ENCODE assay signal across 16 cellular contexts in genomic region chr1:101444873-101445618, GRCh38.
DNase-seq lines count a peak whose midpoint lies in the region; ATAC-seq, FAIRE-seq and TF ChIP-seq lines count a peak whose summit lies in the region.
"Had no signal": no experiment of that assay in that cellular context is flagged by ENCODE, and none has a peak within 500 bp of the region (broad histone marks: within the 10 kb centered on the region; RNA-seq: fewer than 3 reads in every experiment).

No MANE protein-coding gene starts in this region.

- no peak overlapping the region for H3K56ac ChIP-seq in H9 (ENCODE audit: insufficient read length, low read depth, low read length)

- H3K36me3 ChIP-seq in hepatocyte (replicated peaks; ENCODE audit: insufficient read depth, low read depth) (no peaks in the 10 kb centered on the region), suprapubic skin (no peaks in the 10 kb centered on the region)
- H3K36me3 ChIP-seq: esophagus squamous epithelium had no signal

- H4K5ac ChIP-seq in H9 (ENCODE audit: insufficient read length, low read depth, low read length) = no peak overlapping the region

- no peak overlapping the region for H3K14ac ChIP-seq in H9 (ENCODE audit: insufficient read depth, low read length)

- no peak overlapping the region for H2AFZ ChIP-seq in hepatocyte
- no peak overlapping the region for H2AFZ ChIP-seq in H9 (ENCODE audit: low read length)

- FAIRE-seq in frontal cortex (lab: Jason Lieb, UNC) = no peak

- H2AK5ac ChIP-seq in H9 (ENCODE audit: insufficient read length, low read length) = no peak overlapping the region

- no peak overlapping the region for H2BK15ac ChIP-seq in H9 (ENCODE audit: low read depth, low read length)

- H3K9ac ChIP-seq in H9 (ENCODE audit: extremely low read depth, insufficient read length, low read length) = no peak overlapping the region

- no peaks in the 10 kb centered on the region; the same call in 1 of the 2 replicates for H3K27me3 Mint-ChIP-seq in H9 (ENCODE audit: low read depth)

- H4K91ac ChIP-seq in H9 (ENCODE audit: insufficient read length, low read depth, low read length) = no peak overlapping the region

- no peak overlapping the region for H2BK20ac ChIP-seq in H9 (ENCODE audit: low read depth, low read length, poor library complexity, severe bottlenecking)

- H3K4me3 ChIP-seq in hepatocyte (no peak overlapping the region), suprapubic skin (no peak overlapping the region)
- H3K4me3 ChIP-seq: esophagus squamous epithelium had no signal

- TF ChIP-seq CTCF in hepatocyte (IDR thresholded peaks at IDR 0.05; ENCODE audit: poor library complexity) = no peak
- no peak for TF ChIP-seq CTCF in suprapubic skin (IDR thresholded peaks at IDR 0.05)
- no peak for TF ChIP-seq CTCF in H9 (conservative IDR thresholded peaks at IDR 0.05)

- H3K79me2 ChIP-seq in hepatocyte (no peaks in the 10 kb centered on the region), H9 (ENCODE audit: insufficient read depth, low read length) (no peaks in the 10 kb centered on the region)

- H3K9me3 ChIP-seq in hepatocyte (ENCODE audit: low read depth) (no peaks in the 10 kb centered on the region), suprapubic skin (no peaks in the 10 kb centered on the region), H9 (ENCODE audit: control insufficient read depth, low read depth, low read length) (no peaks in the 10 kb centered on the region)
- H3K9me3 ChIP-seq: esophagus squamous epithelium had no signal

- no peak overlapping the region for H3K4me3 Mint-ChIP-seq in H9
- H3K4me3 Mint-ChIP-seq: naive B cell had no signal

- H3K27ac Mint-ChIP-seq in H9 = no peak overlapping the region; a peak in 2 of 7 replicates
- H3K27ac Mint-ChIP-seq: naive B cell had no signal

- H4K20me1 ChIP-seq in hepatocyte (ENCODE audit: insufficient read depth, poor library complexity, severe bottlenecking) = no peaks in the 10 kb centered on the region
- no peaks in the 10 kb centered on the region for H4K20me1 ChIP-seq in H9 (ENCODE audit: control insufficient read depth, insufficient read depth, insufficient read length)

- H2BK5ac ChIP-seq in H9 (ENCODE audit: insufficient read length, low read length) = no peak overlapping the region

- peaks cover 18 to 19% of the 10 kb centered on the region in 2 experiments for H3K4me1 Mint-ChIP-seq in H9

- H3K4me2 ChIP-seq in hepatocyte = no peak overlapping the region
- H3K4me2 ChIP-seq in H9 (ENCODE audit: insufficient read depth, insufficient read length, low read length) = no peak overlapping the region

- no peak for TF ChIP-seq EP300 in suprapubic skin (IDR thresholded peaks at IDR 0.05)

- H3K18ac ChIP-seq in H9 (ENCODE audit: insufficient read length, low read depth, low read length) = no peak overlapping the region

- H2BK12ac ChIP-seq in H9 (ENCODE audit: insufficient read length, low read depth, low read length) = no peak overlapping the region

- H3K4me1 ChIP-seq in hepatocyte (ENCODE audit: insufficient read depth) = no peaks in the 10 kb centered on the region
- no peaks in the 10 kb centered on the region for H3K4me1 ChIP-seq in suprapubic skin
- H3K4me1 ChIP-seq in H9 (ENCODE audit: insufficient read depth, low read length) = peaks cover 5% of the 10 kb centered on the region; the same call in 1 of the 2 replicates
- H3K4me1 ChIP-seq: esophagus squamous epithelium had no signal

- H3K23me2 ChIP-seq in H9 (ENCODE audit: insufficient read length, low read depth, low read length, poor library complexity, severe bottlenecking) = no peaks in the 10 kb centered on the region

- DNase-seq in hepatocyte (ENCODE audit: low spot score) = peak; percentile 5
- no peak for DNase-seq in frontal cortex (ENCODE audit: low spot score in 2 of 2)
- no peak for DNase-seq in suprapubic skin (ENCODE audit: low spot score in 2 of 2)
- DNase-seq in H9 = no peak
- no peak for DNase-seq in nucleus accumbens (lab: John Stamatoyannopoulos, UW)
- DNase-seq: activated CD8-positive, alpha-beta memory T cell treated with anti-CD3 and anti-CD28 coated beads for 24 hours; activated naive CD4-positive, alpha-beta T cell; DMS79; esophagus squamous epithelium; IMR-90; left colon; naive B cell; NCI-H1048 had no signal

- H3K79me1 ChIP-seq in H9 (ENCODE audit: insufficient read depth, low read depth, low read length, poor library complexity, severe bottlenecking) = no peaks in the 10 kb centered on the region

- peak; percentile 24 for ATAC-seq in GM18505 (IDR thresholded peaks at IDR 0.05; ENCODE audit: unreplicated experiment)
- peak; percentile 22 for ATAC-seq in GM21528 (IDR thresholded peaks at IDR 0.05; ENCODE audit: low FRiP score, unreplicated experiment)
- peak; percentile 30 for ATAC-seq in HG03342 (IDR thresholded peaks at IDR 0.05; ENCODE audit: unreplicated experiment)
- ATAC-seq: left colon had no signal

- H3K36me3 Mint-ChIP-seq in H9 (ENCODE audit: insufficient read depth in 1 of 3, low read depth in 3 of 3) = no peaks in the 10 kb centered on the region
- H3K36me3 Mint-ChIP-seq: naive B cell had no signal

- TF ChIP-seq POLR2A in GM18505 (IDR thresholded peaks at IDR 0.05; ENCODE audit: borderline replicate concordance, extremely low read depth, insufficient read depth, insufficient read length) (no peak), suprapubic skin (IDR thresholded peaks at IDR 0.05) (no peak)

- H3K9me3 Mint-ChIP-seq in H9 = no peaks in the 10 kb centered on the region
- H3K9me3 Mint-ChIP-seq: naive B cell had no signal

- H3K27me3 ChIP-seq in hepatocyte (peaks cover 3% of the 10 kb centered on the region), suprapubic skin (peaks cover 3% of the 10 kb centered on the region), H9 (ENCODE audit: insufficient read depth, low read length) (no peaks in the 10 kb centered on the region)
- H3K27me3 ChIP-seq: esophagus squamous epithelium had no signal

- no peaks in the 10 kb centered on the region for H3K9me2 ChIP-seq in hepatocyte (replicated peaks; ENCODE audit: insufficient read depth)

- H3K27ac ChIP-seq in hepatocyte = no peak overlapping the region
- no peak overlapping the region for H3K27ac ChIP-seq in suprapubic skin
- H3K27ac ChIP-seq in H9 (ENCODE audit: insufficient read length, low read depth, low read length) = no peak overlapping the region
- H3K27ac ChIP-seq: esophagus squamous epithelium had no signal

- no peak overlapping the region for H3T11ph ChIP-seq in H9 (ENCODE audit: low read length)

- no peak overlapping the region for H3K4ac ChIP-seq in H9 (ENCODE audit: low read depth, low read length)

- H4K8ac ChIP-seq in H9 (replicated peaks; ENCODE audit: insufficient read length, low read depth, low read length) = no peak overlapping the region

- 47% methylated on average over 2 of the region's 2 CpGs for WGBS in hepatocyte (ENCODE audit: low lambda C conversion rate, missing lambda C conversion rate)
- 38% methylated on average over 2 of the region's 2 CpGs for WGBS in suprapubic skin
- no CpG with 5 or more reads among the region's 2 CpGs for WGBS in H9 (ENCODE audit: extremely low coverage, insufficient read length, low lambda C conversion rate)

- H3K23ac ChIP-seq in H9 (ENCODE audit: insufficient read length, low read depth, low read length) = no peak overlapping the region

- no peak overlapping the region for H2BK120ac ChIP-seq in H9 (ENCODE audit: low read depth, low read length, poor library complexity, severe bottlenecking)
